In the genomic region with DNA sequence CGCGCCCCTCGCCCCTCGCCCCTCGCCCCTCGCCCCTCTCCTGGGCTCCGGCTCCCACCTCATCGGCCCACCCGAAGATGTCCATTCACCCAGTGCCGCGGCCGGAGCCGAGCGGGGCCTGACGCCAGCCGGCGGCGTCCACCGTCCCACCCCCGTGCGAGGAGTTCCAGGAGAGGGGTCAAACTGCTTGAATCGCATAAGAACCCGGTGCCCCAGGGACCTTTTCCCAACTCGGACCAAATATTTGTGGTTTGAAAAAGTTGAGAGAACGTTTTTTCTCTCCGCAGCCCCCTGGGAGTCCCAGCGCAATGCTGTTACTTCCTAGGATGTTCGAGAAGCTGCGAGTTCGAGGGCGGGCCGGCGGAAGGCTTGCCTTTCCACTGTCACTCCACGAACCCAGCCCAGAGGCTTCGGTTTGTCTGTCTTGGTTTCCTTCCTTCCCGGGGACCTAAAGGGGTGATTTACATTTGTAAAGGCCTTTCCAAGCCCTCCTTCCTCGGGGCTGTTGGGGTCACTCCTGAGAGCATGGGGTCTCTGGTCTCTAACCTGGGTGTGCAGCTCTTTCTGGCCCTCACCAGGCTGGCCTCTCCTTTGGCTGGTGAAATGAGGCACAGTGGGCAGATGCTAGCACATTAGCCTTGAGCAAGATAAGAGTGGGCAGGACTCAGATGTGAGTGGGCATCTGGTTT, we compare ENCODE assay signal across 10 cellular contexts. TPM values are rescaled to one million over a fixed set of nuclear protein-coding genes. Genes with fewer than 3 reads are reported as not detected.
A peak's percentile ranks its signal among the peaks of the same experiment; 100 is the strongest.
DNase-seq lines count a peak whose midpoint lies in the region; TF ChIP-seq lines count a peak whose summit lies in the region.
"Had no signal": no experiment of that assay in that cellular context is flagged by ENCODE, and none has a peak within 500 bp of the region (broad histone marks: within the 10 kb centered on the region; RNA-seq: fewer than 3 reads in every experiment).

No MANE protein-coding gene starts in this region.

- H3K4ac ChIP-seq in mesendoderm (ENCODE audit: low read depth, low read length): no peak overlapping the region

- peak overlapping the region; percentile 22 for H3K27ac Mint-ChIP-seq in T-helper 2 cell treated with Interferon-gamma antibody and Interleukin-4, amounts not matched to agents 5 μg/mL and 100 μg/mL, for 36 hours

- H3K9ac ChIP-seq in duodenal mucosa (ENCODE audit: low read depth in 1 of 2, low read length in 2 of 2): peak overlapping the region in 1 of 2 donors; percentile 26
- H3K9ac ChIP-seq in mesendoderm (ENCODE audit: low read length): peak overlapping the region; percentile 47

- peak overlapping the region; percentile 1 for H2BK15ac ChIP-seq in mesendoderm (replicated peaks; ENCODE audit: low read depth)

- H3K4me1 ChIP-seq in duodenal mucosa (ENCODE audit: control insufficient read depth in 1 of 2, insufficient read depth in 2 of 2, low read length in 2 of 2) (peaks cover 27 to 36% of the 10 kb centered on the region in 2 donors), mesendoderm (ENCODE audit: control insufficient read depth, low read depth, low read length) (peaks cover 5% of the 10 kb centered on the region), thyroid gland (peaks cover 12 to 23% of the 10 kb centered on the region in 2 donors)

- peak overlapping the region; percentile 83 for H3K56ac ChIP-seq in mesendoderm (ENCODE audit: low read length)

- peak overlapping the region; percentile 31 for H3K4me3 Mint-ChIP-seq in T-helper 2 cell treated with Interferon-gamma antibody and Interleukin-4, amounts not matched to agents 5 μg/mL and 100 μg/mL, for 36 hours

- no peak for TF ChIP-seq POLR2A in thyroid gland (IDR thresholded peaks at IDR 0.05)

- H3K27ac ChIP-seq in duodenal mucosa (ENCODE audit: low read depth, low read length) (peak overlapping the region; percentile 71), mesendoderm (ENCODE audit: low read depth, low read length) (no peak overlapping the region), thyroid gland (peak overlapping the region; percentile 66 to 90 (median 69))

- TF ChIP-seq CTCF in thyroid gland (IDR thresholded peaks at IDR 0.05): no peak

- H3K27me3 Mint-ChIP-seq in T-helper 2 cell treated with Interferon-gamma antibody and Interleukin-4, amounts not matched to agents 5 μg/mL and 100 μg/mL, for 36 hours (ENCODE audit: low read depth): peaks cover 7% of the 10 kb centered on the region

- no peak overlapping the region for H2AK5ac ChIP-seq in mesendoderm (ENCODE audit: low read length)

- intact Hi-C loops in thyroid gland (cut with DNase I): loop anchor here (10.0 kb wide), 1 partner anchor 255 kb away; no protein-coding TSS in a partner anchor

- no peaks in the 10 kb centered on the region for H3K79me2 ChIP-seq in mesendoderm (ENCODE audit: control insufficient read depth, insufficient read depth, low read length)

- no CpG with 5 or more reads among the region's 37 CpGs for WGBS in mesendoderm (ENCODE audit: extremely low coverage, insufficient coverage, low lambda C conversion rate)
- WGBS in thyroid gland, 2 donors: 30 to 38% methylated on average over 26 to 27 of the region's 37 CpGs

- H3K4me1 Mint-ChIP-seq in T-helper 2 cell treated with Interferon-gamma antibody and Interleukin-4, amounts not matched to agents 5 μg/mL and 100 μg/mL, for 36 hours (ENCODE audit: low read depth): peaks cover 55% of the 10 kb centered on the region

- H3K36me3 ChIP-seq in duodenal mucosa (ENCODE audit: control insufficient read depth in 1 of 2, insufficient read depth in 2 of 2, low read length in 2 of 2) (no peaks in the 10 kb centered on the region), mesendoderm (ENCODE audit: control insufficient read depth, insufficient read depth, low read length) (peaks cover 2% of the 10 kb centered on the region), thyroid gland (no peaks in the 10 kb centered on the region)
- H3K36me3 ChIP-seq: MG63 had no signal

- no peaks in the 10 kb centered on the region for H3K36me3 Mint-ChIP-seq in T-helper 2 cell treated with Interferon-gamma antibody and Interleukin-4, amounts not matched to agents 5 μg/mL and 100 μg/mL, for 36 hours (ENCODE audit: low read depth)

- H3K4me3 ChIP-seq in duodenal mucosa (ENCODE audit: low read depth in 1 of 2, low read length in 2 of 2): no peak overlapping the region
- no peak overlapping the region for H3K4me3 ChIP-seq in mesendoderm (ENCODE audit: low read length)
- peak overlapping the region in 1 of 3 donors; percentile 31 for H3K4me3 ChIP-seq in thyroid gland (replicated peaks in 1 of 3)
- H3K4me3 ChIP-seq: mucosa of descending colon had no signal

- H3K18ac ChIP-seq in mesendoderm (ENCODE audit: low read length): peak overlapping the region; percentile 75

- H3K9me3 Mint-ChIP-seq in T-helper 2 cell treated with Interferon-gamma antibody and Interleukin-4, amounts not matched to agents 5 μg/mL and 100 μg/mL, for 36 hours: no peaks in the 10 kb centered on the region

- H2BK120ac ChIP-seq in mesendoderm (ENCODE audit: low read depth, low read length): peak overlapping the region; percentile 93

- H3K79me1 ChIP-seq in mesendoderm (ENCODE audit: low read length): no peaks in the 10 kb centered on the region

- H2BK5ac ChIP-seq in mesendoderm (ENCODE audit: low read length): no peak overlapping the region

- peak overlapping the region; percentile 31 for H3K4me2 ChIP-seq in mesendoderm (ENCODE audit: low read length)

- peaks cover 0 to 10% of the 10 kb centered on the region in 2 donors for H3K27me3 ChIP-seq in duodenal mucosa (ENCODE audit: control insufficient read depth in 1 of 2, insufficient read depth in 2 of 2, low read length in 2 of 2)
- no peaks in the 10 kb centered on the region for H3K27me3 ChIP-seq in mesendoderm (ENCODE audit: insufficient read depth, low read length, poor library complexity)
- H3K27me3 ChIP-seq in thyroid gland: no peaks in the 10 kb centered on the region
- H3K27me3 ChIP-seq: MG63 had no signal

- H3K23ac ChIP-seq in mesendoderm (ENCODE audit: low read length): peak overlapping the region; percentile 51

- no peak overlapping the region for H4K8ac ChIP-seq in mesendoderm (ENCODE audit: low read depth, low read length)

- H3K9me3 ChIP-seq in duodenal mucosa (ENCODE audit: control insufficient read depth in 1 of 2, low read length in 2 of 2) (no peaks in the 10 kb centered on the region), thyroid gland (no peaks in the 10 kb centered on the region)
- H3K9me3 ChIP-seq: MG63, mucosa of descending colon had no signal

- H4K5ac ChIP-seq in mesendoderm (ENCODE audit: low read length): no peak overlapping the region

- DNase-seq in T-helper 2 cell treated with Interferon-gamma antibody and Interleukin-4, amounts not matched to agents 5 μg/mL and 100 μg/mL, for 36 hours (ENCODE audit: low spot score): no peak
- DNase-seq in T-helper 2 cell: no peak
- DNase-seq in mesendoderm: no peak
- peak in 1 of 2 donors; percentile 19 for DNase-seq in thyroid gland
- no peak for DNase-seq in NCI-H1417 (lab: John Stamatoyannopoulos, UW)
- no peak for DNase-seq in stimulated activated CD4-positive, alpha-beta T cell treated with anti-CD3 and anti-CD28 coated beads, Interleukin-15, amount 100 ng/mL, for 24 hours
- no peak for DNase-seq in LoVo (ENCODE audit: low spot score)

RNA-seq across cellular contexts. Expression of gene ETS1, which starts 38.0 kb away (rescaled TPM):
- polyA plus RNA-seq in mesendoderm (2013, experiment 1 of 2): 23.7 TPM
- 24.2 TPM for polyA plus RNA-seq in mesendoderm (2013, experiment 2 of 2)
- total RNA-seq in thyroid gland: 10 to 100 TPM; 38.4 to 79.4 (median 58.4) TPM
